ENCODE assay signal across 8 cellular contexts in genomic region chr3:44104668-44105321, GRCh38.
DNase-seq lines count a peak whose midpoint lies in the region; ATAC-seq and TF ChIP-seq lines count a peak whose summit lies in the region.

No MANE protein-coding gene starts in this region.

- H3K27me3 Mint-ChIP-seq in activated naive CD4-positive, alpha-beta T cell treated with anti-CD3 and anti-CD28 coated beads, Interleukin-2, amount 10 ng/mL, durations not matched to agents 7 days and 5 days: peaks cover 30% of the 10 kb centered on the region
- H3K27me3 Mint-ChIP-seq in osteocyte (ENCODE audit: unreplicated experiment) (no peaks in the 10 kb centered on the region), immature natural killer cell (ENCODE audit: low read depth in 3 of 3) (peaks cover 0 to 2% (median 0%) of the 10 kb centered on the region in 3 donors)

- H3K36me3 ChIP-seq in GM06990 (ENCODE audit: control insufficient read depth, insufficient read depth, low read length) (no peaks in the 10 kb centered on the region), HUES48 (ENCODE audit: control insufficient read depth, insufficient read depth, low read length) (no peaks in the 10 kb centered on the region)

- peaks cover 21% of the 10 kb centered on the region for H3K4me1 Mint-ChIP-seq in activated naive CD4-positive, alpha-beta T cell treated with anti-CD3 and anti-CD28 coated beads, Interleukin-2, amount 10 ng/mL, durations not matched to agents 7 days and 5 days
- peaks cover 44% of the 10 kb centered on the region for H3K4me1 Mint-ChIP-seq in osteocyte (ENCODE audit: unreplicated experiment)
- no peaks in the 10 kb centered on the region for H3K4me1 Mint-ChIP-seq in immature natural killer cell

- DNase-seq in GM06990 (ENCODE audit: extremely low read depth, insufficient read length) (peak; percentile 46), osteocyte (ENCODE audit: extremely low spot score, unreplicated experiment) (peak; percentile 42), Right ventricle myocardium superior (no peak), immature natural killer cell (no peak), NCI-H1092 (lab: John Stamatoyannopoulos, UW) (no peak)
- DNase-seq in activated naive CD4-positive, alpha-beta T cell treated with anti-CD3 and anti-CD28 coated beads, Interleukin-2, amount 10 ng/mL, durations not matched to agents 7 days and 5 days: peak; percentile 61

- no peak overlapping the region for H3K9ac ChIP-seq in HUES48 (ENCODE audit: low read depth, low read length)

- no peaks in the 10 kb centered on the region for H3K36me3 Mint-ChIP-seq in activated naive CD4-positive, alpha-beta T cell treated with anti-CD3 and anti-CD28 coated beads, Interleukin-2, amount 10 ng/mL, durations not matched to agents 7 days and 5 days
- H3K36me3 Mint-ChIP-seq in osteocyte (ENCODE audit: unreplicated experiment): peaks cover 1% of the 10 kb centered on the region
- no peaks in the 10 kb centered on the region for H3K36me3 Mint-ChIP-seq in immature natural killer cell

- intact Hi-C loops in Right ventricle myocardium superior (cut with DNase I): loop anchor here (10.0 kb wide), 1 partner anchor 60 kb away; no protein-coding TSS in a partner anchor

- no peak overlapping the region for H3K4me3 ChIP-seq in GM06990 (replicated peaks; ENCODE audit: low read depth, low read length)
- H3K4me3 ChIP-seq in HUES48 (ENCODE audit: low read depth, low read length): no peak overlapping the region

- TF ChIP-seq CTCF in GM06990 (IDR thresholded peaks at IDR 0.05; ENCODE audit: insufficient read depth, low read length, poor library complexity, severe bottlenecking): no peak
- TF ChIP-seq CTCF in osteocyte (IDR thresholded peaks at IDR 0.05): no peak

- no peak overlapping the region for H3K4me3 Mint-ChIP-seq in activated naive CD4-positive, alpha-beta T cell treated with anti-CD3 and anti-CD28 coated beads, Interleukin-2, amount 10 ng/mL, durations not matched to agents 7 days and 5 days
- H3K4me3 Mint-ChIP-seq in osteocyte (ENCODE audit: unreplicated experiment) (no peak overlapping the region), immature natural killer cell (no peak overlapping the region)

- H3K9me3 ChIP-seq in HUES48 (ENCODE audit: control insufficient read depth, insufficient read depth, low read length): no peaks in the 10 kb centered on the region

- no peaks in the 10 kb centered on the region; the same call in 1 of the 2 replicates for H3K4me1 ChIP-seq in HUES48 (ENCODE audit: control insufficient read depth, insufficient read depth, low read length)

- CTCF ChIA-PET in activated naive CD4-positive, alpha-beta T cell treated with anti-CD3 and anti-CD28 coated beads, Interleukin-2, amount 10 ng/mL, durations not matched to agents 7 days and 5 days (lab: Charles Lee): interaction anchor here (1.1 kb wide), 1 partner anchor 9 kb away, joined by 4 read pairs; no protein-coding TSS in a partner anchor

- no peaks in the 10 kb centered on the region for H3K9me3 Mint-ChIP-seq in activated naive CD4-positive, alpha-beta T cell treated with anti-CD3 and anti-CD28 coated beads, Interleukin-2, amount 10 ng/mL, durations not matched to agents 7 days and 5 days
- H3K9me3 Mint-ChIP-seq in osteocyte (ENCODE audit: unreplicated experiment) (no peaks in the 10 kb centered on the region), immature natural killer cell (no peaks in the 10 kb centered on the region)

- ATAC-seq in GM21723 (IDR thresholded peaks at IDR 0.05; ENCODE audit: unreplicated experiment): peak; percentile 95
- no peak for ATAC-seq in Right ventricle myocardium superior (ENCODE audit: poor library complexity)

- H3K27ac ChIP-seq in HUES48 (ENCODE audit: low read depth, low read length): peak overlapping the region; percentile 12

- H3K27me3 ChIP-seq in GM06990 (replicated peaks; ENCODE audit: control insufficient read depth, insufficient read depth, low read length): no peaks in the 10 kb centered on the region
- H3K27me3 ChIP-seq in HUES48 (ENCODE audit: control insufficient read depth, insufficient read depth, low read length): no peaks in the 10 kb centered on the region

- peak overlapping the region; percentile 15 for H3K27ac Mint-ChIP-seq in activated naive CD4-positive, alpha-beta T cell treated with anti-CD3 and anti-CD28 coated beads, Interleukin-2, amount 10 ng/mL, durations not matched to agents 7 days and 5 days
- H3K27ac Mint-ChIP-seq in osteocyte (ENCODE audit: unreplicated experiment): peak overlapping the region; percentile 75
- no peak overlapping the region for H3K27ac Mint-ChIP-seq in immature natural killer cell

Comparison
In these comparisons a context has a peak if more than half of its experiments do, and no peak if none do; other contexts are left out.
1. DNase-seq: peak in GM06990 (single experiment), activated naive CD4-positive, alpha-beta T cell treated with anti-CD3 and anti-CD28 coated beads, Interleukin-2, amount 10 ng/mL, durations not matched to agents 7 days and 5 days (single experiment) and osteocyte (single experiment); none in Right ventricle myocardium superior (single experiment), immature natural killer cell (0 of 3) and NCI-H1092 (single experiment).
2. H3K27ac Mint-ChIP-seq: peak in activated naive CD4-positive, alpha-beta T cell treated with anti-CD3 and anti-CD28 coated beads, Interleukin-2, amount 10 ng/mL, durations not matched to agents 7 days and 5 days (single experiment) and osteocyte (single experiment); none in immature natural killer cell (0 of 6).